ENCODE assay signal across 1 cellular context in the genomic region with DNA sequence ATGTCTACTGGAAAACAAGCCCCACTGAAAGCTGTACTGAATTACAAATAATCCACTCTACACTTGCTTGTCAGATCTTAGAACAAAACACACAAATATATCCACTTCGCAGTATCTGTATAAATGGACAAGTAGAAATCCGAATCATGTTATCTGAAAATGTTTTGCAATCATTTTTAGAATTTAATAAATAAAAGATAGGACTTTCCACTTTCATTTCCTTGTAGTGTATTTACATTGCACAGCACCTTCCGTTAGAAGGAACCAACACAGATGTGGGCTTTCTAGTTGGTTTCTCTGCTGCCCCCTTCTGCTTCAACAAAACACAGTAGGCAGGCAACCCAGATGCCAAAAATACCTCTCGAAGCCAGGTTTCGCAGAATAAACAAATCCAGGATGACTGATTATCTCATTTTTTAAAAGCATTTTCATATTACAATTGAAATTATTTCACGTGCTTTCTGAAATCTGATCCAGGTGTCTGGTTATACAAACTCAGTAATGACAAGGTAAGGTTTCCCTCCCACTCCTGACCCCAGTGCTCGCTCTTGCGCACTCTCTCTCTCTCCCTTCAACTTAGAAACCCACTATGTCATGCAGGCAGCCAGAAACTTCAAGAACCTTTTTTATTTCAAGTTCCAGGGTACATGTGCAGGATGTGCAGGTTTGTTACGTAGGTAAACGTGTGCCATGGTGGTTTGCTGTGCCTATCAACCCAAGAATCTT.
TF ChIP-seq lines count a peak whose summit lies in the region.

No MANE protein-coding gene starts in this region.

TF ChIP-seq in K562, 482 proteins besides CTCF, POLR2A, EP300 and RAD21 (continued from another document and continues in another):
- TF ChIP-seq, protein P1, sequence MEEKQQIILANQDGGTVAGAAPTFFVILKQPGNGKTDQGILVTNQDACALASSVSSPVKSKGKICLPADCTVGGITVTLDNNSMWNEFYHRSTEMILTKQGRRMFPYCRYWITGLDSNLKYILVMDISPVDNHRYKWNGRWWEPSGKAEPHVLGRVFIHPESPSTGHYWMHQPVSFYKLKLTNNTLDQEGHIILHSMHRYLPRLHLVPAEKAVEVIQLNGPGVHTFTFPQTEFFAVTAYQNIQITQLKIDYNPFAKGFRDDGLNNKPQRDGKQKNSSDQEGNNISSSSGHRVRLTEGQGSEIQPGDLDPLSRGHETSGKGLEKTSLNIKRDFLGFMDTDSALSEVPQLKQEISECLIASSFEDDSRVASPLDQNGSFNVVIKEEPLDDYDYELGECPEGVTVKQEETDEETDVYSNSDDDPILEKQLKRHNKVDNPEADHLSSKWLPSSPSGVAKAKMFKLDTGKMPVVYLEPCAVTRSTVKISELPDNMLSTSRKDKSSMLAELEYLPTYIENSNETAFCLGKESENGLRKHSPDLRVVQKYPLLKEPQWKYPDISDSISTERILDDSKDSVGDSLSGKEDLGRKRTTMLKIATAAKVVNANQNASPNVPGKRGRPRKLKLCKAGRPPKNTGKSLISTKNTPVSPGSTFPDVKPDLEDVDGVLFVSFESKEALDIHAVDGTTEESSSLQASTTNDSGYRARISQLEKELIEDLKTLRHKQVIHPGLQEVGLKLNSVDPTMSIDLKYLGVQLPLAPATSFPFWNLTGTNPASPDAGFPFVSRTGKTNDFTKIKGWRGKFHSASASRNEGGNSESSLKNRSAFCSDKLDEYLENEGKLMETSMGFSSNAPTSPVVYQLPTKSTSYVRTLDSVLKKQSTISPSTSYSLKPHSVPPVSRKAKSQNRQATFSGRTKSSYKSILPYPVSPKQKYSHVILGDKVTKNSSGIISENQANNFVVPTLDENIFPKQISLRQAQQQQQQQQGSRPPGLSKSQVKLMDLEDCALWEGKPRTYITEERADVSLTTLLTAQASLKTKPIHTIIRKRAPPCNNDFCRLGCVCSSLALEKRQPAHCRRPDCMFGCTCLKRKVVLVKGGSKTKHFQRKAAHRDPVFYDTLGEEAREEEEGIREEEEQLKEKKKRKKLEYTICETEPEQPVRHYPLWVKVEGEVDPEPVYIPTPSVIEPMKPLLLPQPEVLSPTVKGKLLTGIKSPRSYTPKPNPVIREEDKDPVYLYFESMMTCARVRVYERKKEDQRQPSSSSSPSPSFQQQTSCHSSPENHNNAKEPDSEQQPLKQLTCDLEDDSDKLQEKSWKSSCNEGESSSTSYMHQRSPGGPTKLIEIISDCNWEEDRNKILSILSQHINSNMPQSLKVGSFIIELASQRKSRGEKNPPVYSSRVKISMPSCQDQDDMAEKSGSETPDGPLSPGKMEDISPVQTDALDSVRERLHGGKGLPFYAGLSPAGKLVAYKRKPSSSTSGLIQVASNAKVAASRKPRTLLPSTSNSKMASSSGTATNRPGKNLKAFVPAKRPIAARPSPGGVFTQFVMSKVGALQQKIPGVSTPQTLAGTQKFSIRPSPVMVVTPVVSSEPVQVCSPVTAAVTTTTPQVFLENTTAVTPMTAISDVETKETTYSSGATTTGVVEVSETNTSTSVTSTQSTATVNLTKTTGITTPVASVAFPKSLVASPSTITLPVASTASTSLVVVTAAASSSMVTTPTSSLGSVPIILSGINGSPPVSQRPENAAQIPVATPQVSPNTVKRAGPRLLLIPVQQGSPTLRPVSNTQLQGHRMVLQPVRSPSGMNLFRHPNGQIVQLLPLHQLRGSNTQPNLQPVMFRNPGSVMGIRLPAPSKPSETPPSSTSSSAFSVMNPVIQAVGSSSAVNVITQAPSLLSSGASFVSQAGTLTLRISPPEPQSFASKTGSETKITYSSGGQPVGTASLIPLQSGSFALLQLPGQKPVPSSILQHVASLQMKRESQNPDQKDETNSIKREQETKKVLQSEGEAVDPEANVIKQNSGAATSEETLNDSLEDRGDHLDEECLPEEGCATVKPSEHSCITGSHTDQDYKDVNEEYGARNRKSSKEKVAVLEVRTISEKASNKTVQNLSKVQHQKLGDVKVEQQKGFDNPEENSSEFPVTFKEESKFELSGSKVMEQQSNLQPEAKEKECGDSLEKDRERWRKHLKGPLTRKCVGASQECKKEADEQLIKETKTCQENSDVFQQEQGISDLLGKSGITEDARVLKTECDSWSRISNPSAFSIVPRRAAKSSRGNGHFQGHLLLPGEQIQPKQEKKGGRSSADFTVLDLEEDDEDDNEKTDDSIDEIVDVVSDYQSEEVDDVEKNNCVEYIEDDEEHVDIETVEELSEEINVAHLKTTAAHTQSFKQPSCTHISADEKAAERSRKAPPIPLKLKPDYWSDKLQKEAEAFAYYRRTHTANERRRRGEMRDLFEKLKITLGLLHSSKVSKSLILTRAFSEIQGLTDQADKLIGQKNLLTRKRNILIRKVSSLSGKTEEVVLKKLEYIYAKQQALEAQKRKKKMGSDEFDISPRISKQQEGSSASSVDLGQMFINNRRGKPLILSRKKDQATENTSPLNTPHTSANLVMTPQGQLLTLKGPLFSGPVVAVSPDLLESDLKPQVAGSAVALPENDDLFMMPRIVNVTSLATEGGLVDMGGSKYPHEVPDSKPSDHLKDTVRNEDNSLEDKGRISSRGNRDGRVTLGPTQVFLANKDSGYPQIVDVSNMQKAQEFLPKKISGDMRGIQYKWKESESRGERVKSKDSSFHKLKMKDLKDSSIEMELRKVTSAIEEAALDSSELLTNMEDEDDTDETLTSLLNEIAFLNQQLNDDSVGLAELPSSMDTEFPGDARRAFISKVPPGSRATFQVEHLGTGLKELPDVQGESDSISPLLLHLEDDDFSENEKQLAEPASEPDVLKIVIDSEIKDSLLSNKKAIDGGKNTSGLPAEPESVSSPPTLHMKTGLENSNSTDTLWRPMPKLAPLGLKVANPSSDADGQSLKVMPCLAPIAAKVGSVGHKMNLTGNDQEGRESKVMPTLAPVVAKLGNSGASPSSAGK (IDR thresholded peaks at IDR 0.05) = peak; percentile 30; the same call in 1 of the 2 replicates
- TF ChIP-seq CEBPB (tag; IDR thresholded peaks at IDR 0.05) (peak; percentile 33; the same call in 1 of the 2 replicates), L3MBTL2 (IDR thresholded peaks at IDR 0.05) (peak; percentile 70), DNMT1 (IDR thresholded peaks at IDR 0.05) (0 out of 2 replicates have a peak, but pooled peaks have one; percentile 36), TEAD4 (IDR thresholded peaks at IDR 0.05; ENCODE audit: low read length) (0 out of 2 replicates have a peak, but pooled peaks have one; percentile 14), TEAD4 (CRISPR knock-in tag; IDR thresholded peaks at IDR 0.05; ENCODE audit: borderline replicate concordance) (no peak), ZNF146 (CRISPR knock-in tag; IDR thresholded peaks at IDR 0.05; ENCODE audit: unreplicated experiment) (no peak), DIDO1 (tag; IDR thresholded peaks at IDR 0.05; ENCODE audit: low read depth) (no peak), HDAC8 (tag; IDR thresholded peaks at IDR 0.05) (no peak), BRD9 (IDR thresholded peaks at IDR 0.05; ENCODE audit: low read depth, partially characterized antibody) (peak; percentile 72), ZC3H11A (IDR thresholded peaks at IDR 0.05; ENCODE audit: low read depth, low read length) (no peak), MEIS2 (IDR thresholded peaks at IDR 0.05; ENCODE audit: partially characterized antibody) (no peak), CXXC5 (CRISPR knock-in tag; IDR thresholded peaks at IDR 0.05) (peak; percentile 20), E2F3 (CRISPR knock-in tag; IDR thresholded peaks at IDR 0.05) (no peak), FOXA3 (CRISPR knock-in tag; conservative IDR thresholded peaks at IDR 0.05 in 1 of 2, IDR thresholded peaks at IDR 0.05 in 1 of 2) (peak in 1 of 2 experiments; percentile 78; a peak in 3 of 4 replicates), RBM22 (IDR thresholded peaks at IDR 0.05; ENCODE audit: low read depth, low read length, poor library complexity, severe bottlenecking) (no peak), ELF1 (tag; IDR thresholded peaks at IDR 0.05) (peak; percentile 45; the same call in 1 of the 2 replicates), RNF2 (IDR thresholded peaks at IDR 0.05) (no peak)
- TF ChIP-seq, protein P2, sequence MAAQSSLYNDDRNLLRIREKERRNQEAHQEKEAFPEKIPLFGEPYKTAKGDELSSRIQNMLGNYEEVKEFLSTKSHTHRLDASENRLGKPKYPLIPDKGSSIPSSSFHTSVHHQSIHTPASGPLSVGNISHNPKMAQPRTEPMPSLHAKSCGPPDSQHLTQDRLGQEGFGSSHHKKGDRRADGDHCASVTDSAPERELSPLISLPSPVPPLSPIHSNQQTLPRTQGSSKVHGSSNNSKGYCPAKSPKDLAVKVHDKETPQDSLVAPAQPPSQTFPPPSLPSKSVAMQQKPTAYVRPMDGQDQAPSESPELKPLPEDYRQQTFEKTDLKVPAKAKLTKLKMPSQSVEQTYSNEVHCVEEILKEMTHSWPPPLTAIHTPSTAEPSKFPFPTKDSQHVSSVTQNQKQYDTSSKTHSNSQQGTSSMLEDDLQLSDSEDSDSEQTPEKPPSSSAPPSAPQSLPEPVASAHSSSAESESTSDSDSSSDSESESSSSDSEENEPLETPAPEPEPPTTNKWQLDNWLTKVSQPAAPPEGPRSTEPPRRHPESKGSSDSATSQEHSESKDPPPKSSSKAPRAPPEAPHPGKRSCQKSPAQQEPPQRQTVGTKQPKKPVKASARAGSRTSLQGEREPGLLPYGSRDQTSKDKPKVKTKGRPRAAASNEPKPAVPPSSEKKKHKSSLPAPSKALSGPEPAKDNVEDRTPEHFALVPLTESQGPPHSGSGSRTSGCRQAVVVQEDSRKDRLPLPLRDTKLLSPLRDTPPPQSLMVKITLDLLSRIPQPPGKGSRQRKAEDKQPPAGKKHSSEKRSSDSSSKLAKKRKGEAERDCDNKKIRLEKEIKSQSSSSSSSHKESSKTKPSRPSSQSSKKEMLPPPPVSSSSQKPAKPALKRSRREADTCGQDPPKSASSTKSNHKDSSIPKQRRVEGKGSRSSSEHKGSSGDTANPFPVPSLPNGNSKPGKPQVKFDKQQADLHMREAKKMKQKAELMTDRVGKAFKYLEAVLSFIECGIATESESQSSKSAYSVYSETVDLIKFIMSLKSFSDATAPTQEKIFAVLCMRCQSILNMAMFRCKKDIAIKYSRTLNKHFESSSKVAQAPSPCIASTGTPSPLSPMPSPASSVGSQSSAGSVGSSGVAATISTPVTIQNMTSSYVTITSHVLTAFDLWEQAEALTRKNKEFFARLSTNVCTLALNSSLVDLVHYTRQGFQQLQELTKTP (IDR thresholded peaks at IDR 0.05; ENCODE audit: low read depth in 1 of 2, partially characterized antibody in 2 of 2) = no peak
- TF ChIP-seq, protein P3, sequence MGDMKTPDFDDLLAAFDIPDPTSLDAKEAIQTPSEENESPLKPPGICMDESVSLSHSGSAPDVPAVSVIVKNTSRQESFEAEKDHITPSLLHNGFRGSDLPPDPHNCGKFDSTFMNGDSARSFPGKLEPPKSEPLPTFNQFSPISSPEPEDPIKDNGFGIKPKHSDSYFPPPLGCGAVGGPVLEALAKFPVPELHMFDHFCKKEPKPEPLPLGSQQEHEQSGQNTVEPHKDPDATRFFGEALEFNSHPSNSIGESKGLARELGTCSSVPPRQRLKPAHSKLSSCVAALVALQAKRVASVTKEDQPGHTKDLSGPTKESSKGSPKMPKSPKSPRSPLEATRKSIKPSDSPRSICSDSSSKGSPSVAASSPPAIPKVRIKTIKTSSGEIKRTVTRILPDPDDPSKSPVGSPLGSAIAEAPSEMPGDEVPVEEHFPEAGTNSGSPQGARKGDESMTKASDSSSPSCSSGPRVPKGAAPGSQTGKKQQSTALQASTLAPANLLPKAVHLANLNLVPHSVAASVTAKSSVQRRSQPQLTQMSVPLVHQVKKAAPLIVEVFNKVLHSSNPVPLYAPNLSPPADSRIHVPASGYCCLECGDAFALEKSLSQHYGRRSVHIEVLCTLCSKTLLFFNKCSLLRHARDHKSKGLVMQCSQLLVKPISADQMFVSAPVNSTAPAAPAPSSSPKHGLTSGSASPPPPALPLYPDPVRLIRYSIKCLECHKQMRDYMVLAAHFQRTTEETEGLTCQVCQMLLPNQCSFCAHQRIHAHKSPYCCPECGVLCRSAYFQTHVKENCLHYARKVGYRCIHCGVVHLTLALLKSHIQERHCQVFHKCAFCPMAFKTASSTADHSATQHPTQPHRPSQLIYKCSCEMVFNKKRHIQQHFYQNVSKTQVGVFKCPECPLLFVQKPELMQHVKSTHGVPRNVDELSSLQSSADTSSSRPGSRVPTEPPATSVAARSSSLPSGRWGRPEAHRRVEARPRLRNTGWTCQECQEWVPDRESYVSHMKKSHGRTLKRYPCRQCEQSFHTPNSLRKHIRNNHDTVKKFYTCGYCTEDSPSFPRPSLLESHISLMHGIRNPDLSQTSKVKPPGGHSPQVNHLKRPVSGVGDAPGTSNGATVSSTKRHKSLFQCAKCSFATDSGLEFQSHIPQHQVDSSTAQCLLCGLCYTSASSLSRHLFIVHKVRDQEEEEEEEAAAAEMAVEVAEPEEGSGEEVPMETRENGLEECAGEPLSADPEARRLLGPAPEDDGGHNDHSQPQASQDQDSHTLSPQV (IDR thresholded peaks at IDR 0.05) = peak; percentile 73
- TF ChIP-seq, protein P4, sequence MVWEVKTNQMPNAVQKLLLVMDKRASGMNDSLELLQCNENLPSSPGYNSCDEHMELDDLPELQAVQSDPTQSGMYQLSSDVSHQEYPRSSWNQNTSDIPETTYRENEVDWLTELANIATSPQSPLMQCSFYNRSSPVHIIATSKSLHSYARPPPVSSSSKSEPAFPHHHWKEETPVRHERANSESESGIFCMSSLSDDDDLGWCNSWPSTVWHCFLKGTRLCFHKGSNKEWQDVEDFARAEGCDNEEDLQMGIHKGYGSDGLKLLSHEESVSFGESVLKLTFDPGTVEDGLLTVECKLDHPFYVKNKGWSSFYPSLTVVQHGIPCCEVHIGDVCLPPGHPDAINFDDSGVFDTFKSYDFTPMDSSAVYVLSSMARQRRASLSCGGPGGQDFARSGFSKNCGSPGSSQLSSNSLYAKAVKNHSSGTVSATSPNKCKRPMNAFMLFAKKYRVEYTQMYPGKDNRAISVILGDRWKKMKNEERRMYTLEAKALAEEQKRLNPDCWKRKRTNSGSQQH (CRISPR knock-in tag; IDR thresholded peaks at IDR 0.05) = no peak
- TF ChIP-seq, protein P5, sequence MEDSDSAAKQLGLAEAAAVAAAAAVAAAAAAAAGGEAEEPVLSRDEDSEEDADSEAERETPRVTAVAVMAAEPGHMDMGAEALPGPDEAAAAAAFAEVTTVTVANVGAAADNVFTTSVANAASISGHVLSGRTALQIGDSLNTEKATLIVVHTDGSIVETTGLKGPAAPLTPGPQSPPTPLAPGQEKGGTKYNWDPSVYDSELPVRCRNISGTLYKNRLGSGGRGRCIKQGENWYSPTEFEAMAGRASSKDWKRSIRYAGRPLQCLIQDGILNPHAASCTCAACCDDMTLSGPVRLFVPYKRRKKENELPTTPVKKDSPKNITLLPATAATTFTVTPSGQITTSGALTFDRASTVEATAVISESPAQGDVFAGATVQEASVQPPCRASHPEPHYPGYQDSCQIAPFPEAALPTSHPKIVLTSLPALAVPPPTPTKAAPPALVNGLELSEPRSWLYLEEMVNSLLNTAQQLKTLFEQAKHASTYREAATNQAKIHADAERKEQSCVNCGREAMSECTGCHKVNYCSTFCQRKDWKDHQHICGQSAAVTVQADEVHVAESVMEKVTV (CRISPR knock-in tag; IDR thresholded peaks at IDR 0.05) = peak; percentile 54; the same call in 1 of the 2 replicates
- TF ChIP-seq, protein P6, sequence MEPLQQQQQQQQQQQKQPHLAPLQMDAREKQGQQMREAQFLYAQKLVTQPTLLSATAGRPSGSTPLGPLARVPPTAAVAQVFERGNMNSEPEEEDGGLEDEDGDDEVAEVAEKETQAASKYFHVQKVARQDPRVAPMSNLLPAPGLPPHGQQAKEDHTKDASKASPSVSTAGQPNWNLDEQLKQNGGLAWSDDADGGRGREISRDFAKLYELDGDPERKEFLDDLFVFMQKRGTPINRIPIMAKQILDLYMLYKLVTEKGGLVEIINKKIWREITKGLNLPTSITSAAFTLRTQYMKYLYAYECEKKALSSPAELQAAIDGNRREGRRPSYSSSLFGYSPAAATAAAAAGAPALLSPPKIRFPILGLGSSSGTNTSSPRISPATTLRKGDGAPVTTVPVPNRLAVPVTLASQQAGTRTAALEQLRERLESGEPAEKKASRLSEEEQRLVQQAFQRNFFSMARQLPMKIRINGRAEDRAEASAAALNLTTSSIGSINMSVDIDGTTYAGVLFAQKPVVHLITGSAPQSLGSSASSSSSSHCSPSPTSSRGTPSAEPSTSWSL (CRISPR knock-in tag; IDR thresholded peaks at IDR 0.05; ENCODE audit: borderline replicate concordance) = no peak
